1 cellular context compared by ENCODE assay signal in the genomic region with DNA sequence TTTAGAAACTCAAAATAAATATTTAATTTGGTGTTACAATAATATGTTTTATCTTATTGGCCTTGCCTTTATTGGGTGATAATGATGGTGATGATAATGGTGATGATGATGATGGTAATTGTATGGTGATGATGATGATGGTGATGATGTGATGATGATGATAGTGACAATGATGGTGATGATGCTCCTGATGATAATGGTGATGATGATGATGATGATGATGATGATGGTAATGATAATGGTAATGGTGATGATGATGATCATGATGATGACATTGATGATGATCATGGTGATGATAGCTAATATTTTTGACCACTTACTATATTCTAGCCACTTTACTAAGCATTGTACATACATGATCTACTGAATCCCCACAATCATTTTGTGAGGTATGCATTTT.
TF ChIP-seq lines count a peak whose summit lies in the region.

No MANE protein-coding gene starts in this region.

TF ChIP-seq in HepG2, 621 proteins besides CTCF, POLR2A, EP300 and RAD21 (continued from another document):
- TF ChIP-seq ATF7 (IDR thresholded peaks at IDR 0.05) = peak; percentile 64
- TF ChIP-seq ATF7 (CRISPR knock-in tag; IDR thresholded peaks at IDR 0.05) = no peak
- TF ChIP-seq PCBP1 (IDR thresholded peaks at IDR 0.05; ENCODE audit: borderline replicate concordance, low read depth, low read length) = no peak
TF ChIP-seq in HepG2: peak in this region for 2.
